Comparison of ENCODE assay signal across 2 cellular contexts in genomic region chrX:77731821-77732419, GRCh38.
TF ChIP-seq lines count a peak whose summit lies in the region.

No MANE protein-coding gene starts in this region.

TF ChIP-seq in A549, 52 proteins besides CTCF, POLR2A, EP300 and RAD21:
- no peak for TF ChIP-seq ATOH8 (CRISPR knock-in tag; IDR thresholded peaks at IDR 0.05; ENCODE audit: low read depth)
TF ChIP-seq in A549: peak in this region for 0.

TF ChIP-seq in HepG2, 621 proteins besides CTCF, POLR2A, EP300 and RAD21 (continued from another document and continues in another):
- TF ChIP-seq ZNF362 (CRISPR knock-in tag; IDR thresholded peaks at IDR 0.05; ENCODE audit: borderline replicate concordance) (no peak), HOXA9 (CRISPR knock-in tag; IDR thresholded peaks at IDR 0.05; ENCODE audit: borderline replicate concordance) (no peak), ATF6 (CRISPR knock-in tag; conservative IDR thresholded peaks at IDR 0.05) (no peak), GATAD2A (CRISPR knock-in tag; IDR thresholded peaks at IDR 0.05) (peak; percentile 25; the same call in 1 of the 2 replicates), TP53 (CRISPR knock-in tag; conservative IDR thresholded peaks at IDR 0.05) (no peak), NCOR1 (IDR thresholded peaks at IDR 0.05; ENCODE audit: borderline replicate concordance, low read length) (no peak), ZNF687 (CRISPR knock-in tag; IDR thresholded peaks at IDR 0.05) (peak; percentile 54), TOPORS (CRISPR knock-in tag; IDR thresholded peaks at IDR 0.05) (no peak), SALL1 (CRISPR knock-in tag; IDR thresholded peaks at IDR 0.05) (peak; percentile 27; the same call in 1 of the 2 replicates), ZNF773 (CRISPR knock-in tag; IDR thresholded peaks at IDR 0.05; ENCODE audit: borderline replicate concordance) (no peak), ZNF292 (CRISPR knock-in tag; IDR thresholded peaks at IDR 0.05; ENCODE audit: borderline replicate concordance, low read depth) (0 out of 2 replicates have a peak, but pooled peaks have one; percentile 52), CBFB (CRISPR knock-in tag; IDR thresholded peaks at IDR 0.05) (no peak), SOX6 (IDR thresholded peaks at IDR 0.05) (no peak), SOX6 (CRISPR knock-in tag; IDR thresholded peaks at IDR 0.05) (0 out of 2 replicates have a peak, but pooled peaks have one; percentile 9), ATF7 (IDR thresholded peaks at IDR 0.05) (no peak), ATF7 (CRISPR knock-in tag; IDR thresholded peaks at IDR 0.05) (no peak), PATZ1 (CRISPR knock-in tag; IDR thresholded peaks at IDR 0.05) (peak; percentile 74), ZNF142 (CRISPR knock-in tag; IDR thresholded peaks at IDR 0.05) (no peak), ISL2 (CRISPR knock-in tag; IDR thresholded peaks at IDR 0.05) (no peak), PRMT3 (CRISPR knock-in tag; IDR thresholded peaks at IDR 0.05; ENCODE audit: borderline replicate concordance, low read depth) (no peak), ZBTB7B (CRISPR knock-in tag; IDR thresholded peaks at IDR 0.05) (no peak), HDAC1 (CRISPR knock-in tag; IDR thresholded peaks at IDR 0.05) (0 out of 2 replicates have a peak, but pooled peaks have one; percentile 21), HMGXB4 (CRISPR knock-in tag; IDR thresholded peaks at IDR 0.05; ENCODE audit: borderline replicate concordance in 1 of 2, low read depth in 1 of 2) (no peak), ZNF749 (CRISPR knock-in tag; IDR thresholded peaks at IDR 0.05; ENCODE audit: borderline replicate concordance) (no peak), SAP130 (CRISPR knock-in tag; IDR thresholded peaks at IDR 0.05; ENCODE audit: low read depth) (peak; percentile 40; the same call in 1 of the 2 replicates), GATAD1 (CRISPR knock-in tag; IDR thresholded peaks at IDR 0.05) (no peak), ZNF589 (CRISPR knock-in tag; conservative IDR thresholded peaks at IDR 0.05) (no peak), PAX8 (CRISPR knock-in tag; IDR thresholded peaks at IDR 0.05; ENCODE audit: borderline replicate concordance) (no peak), ZNF234 (CRISPR knock-in tag; conservative IDR thresholded peaks at IDR 0.05) (no peak), ZNF512B (CRISPR knock-in tag; IDR thresholded peaks at IDR 0.05; ENCODE audit: borderline replicate concordance) (no peak), FOXA1 (IDR thresholded peaks at IDR 0.05) (no peak), FOXA1 (CRISPR knock-in tag; IDR thresholded peaks at IDR 0.05) (0 out of 2 replicates have a peak, but pooled peaks have one; percentile 32), STAT6 (CRISPR knock-in tag; IDR thresholded peaks at IDR 0.05; ENCODE audit: borderline replicate concordance) (no peak)
